ENCODE assay signal across 32 cellular contexts in genomic region chrX:70754169-70754843, GRCh38.
DNase-seq lines count a peak whose midpoint lies in the region; ATAC-seq and TF ChIP-seq lines count a peak whose summit lies in the region.
"Had no signal": no experiment of that assay in that cellular context is flagged by ENCODE, and none has a peak within 500 bp of the region (broad histone marks: within the 10 kb centered on the region; RNA-seq: fewer than 3 reads in every experiment).

No MANE protein-coding gene starts in this region.

- H3K27me3 ChIP-seq in DND-41 (ENCODE audit: insufficient read depth, low read length, poor library complexity) (no peaks in the 10 kb centered on the region), PC-3 (ENCODE audit: low read length) (no peaks in the 10 kb centered on the region)
- H3K27me3 ChIP-seq: brain microvascular endothelial cell, MG63, neural progenitor cell, SJSA1 had no signal

- peak overlapping the region; percentile 24 for H3K4me3 Mint-ChIP-seq in activated CD4-positive, alpha-beta T cell treated with anti-CD3 and anti-CD28 coated beads, Interleukin-2, amount 10 ng/mL, durations not matched to agents 24 days and 14 days
- no peak overlapping the region for H3K4me3 Mint-ChIP-seq in central memory CD8-positive, alpha-beta T cell
- H3K4me3 Mint-ChIP-seq: CD8-positive, alpha-beta T cell; neural progenitor cell; stimulated activated naive B cell treated with anti-CD40 and anti-IgM and Interleukin-4, amounts not matched to agents 10 μg/mL and 1 μg/mL and 100 μg/mL, for 72 hours had no signal

- peaks cover 5% of the 10 kb centered on the region for H3K36me3 Mint-ChIP-seq in activated CD4-positive, alpha-beta T cell treated with anti-CD3 and anti-CD28 coated beads, Interleukin-2, amount 10 ng/mL, durations not matched to agents 24 days and 14 days (ENCODE audit: low read depth)
- no peaks in the 10 kb centered on the region for H3K36me3 Mint-ChIP-seq in central memory CD8-positive, alpha-beta T cell (ENCODE audit: insufficient read depth)
- H3K36me3 Mint-ChIP-seq: CD8-positive, alpha-beta T cell; neural progenitor cell; stimulated activated naive B cell treated with anti-CD40 and anti-IgM and Interleukin-4, amounts not matched to agents 10 μg/mL and 1 μg/mL and 100 μg/mL, for 72 hours had no signal

- CTCF ChIA-PET in PC-3 (lab: Charles Lee) = interaction anchor here (1.5 kb wide), 1 partner anchor 8 kb away, joined by 4 read pairs; no protein-coding TSS in a partner anchor

- H3K9me3 ChIP-seq in DND-41 (ENCODE audit: insufficient read depth, low read length, severe bottlenecking) (no peaks in the 10 kb centered on the region), PC-3 (ENCODE audit: low read length) (no peaks in the 10 kb centered on the region)
- H3K9me3 ChIP-seq: A549, left lung, MG63, SJSA1, thoracic aorta had no signal

- no TSS peak for BruUV-seq in PC-3 (replicated peaks; lab: Mats Ljungman, UMichigan)

- H3K36me3 ChIP-seq in DND-41 (ENCODE audit: insufficient read depth, low read length) = no peaks in the 10 kb centered on the region
- H3K36me3 ChIP-seq in PC-3 (ENCODE audit: low read depth, low read length) = no peaks in the 10 kb centered on the region
- H3K36me3 ChIP-seq: brain microvascular endothelial cell, left lung, MG63, neural progenitor cell, SJSA1, thoracic aorta had no signal

- POLR2A ChIA-PET in PC-3 (lab: Charles Lee; ENCODE audit: unreplicated experiment) = no interaction called here

- no peaks in the 10 kb centered on the region for H3K27me3 Mint-ChIP-seq in activated CD4-positive, alpha-beta T cell treated with anti-CD3 and anti-CD28 coated beads, Interleukin-2, amount 10 ng/mL, durations not matched to agents 24 days and 14 days
- H3K27me3 Mint-ChIP-seq in central memory CD8-positive, alpha-beta T cell = peaks cover 35% of the 10 kb centered on the region

- no peak overlapping the region for H3K4me3 ChIP-seq in DND-41 (ENCODE audit: low read depth in 1 of 2, low read length in 2 of 2)
- no peak overlapping the region for H3K4me3 ChIP-seq in PC-3 (ENCODE audit: low read length)
- H3K4me3 ChIP-seq: A549, left lung, MG63, neural progenitor cell, SJSA1, thoracic aorta had no signal

- H4K20me1 ChIP-seq in DND-41 (ENCODE audit: insufficient read depth, low read length) = no peaks in the 10 kb centered on the region
- H4K20me1 ChIP-seq in PC-3 (ENCODE audit: low read length) = no peaks in the 10 kb centered on the region

- H3K9me2 ChIP-seq in PC-3 (replicated peaks; ENCODE audit: low read length) = no peaks in the 10 kb centered on the region

- no peaks in the 10 kb centered on the region for H3F3A ChIP-seq in PC-3 (ENCODE audit: low read length, unreplicated experiment)

- H3K4me1 Mint-ChIP-seq in activated CD4-positive, alpha-beta T cell treated with anti-CD3 and anti-CD28 coated beads, Interleukin-2, amount 10 ng/mL, durations not matched to agents 24 days and 14 days = peaks cover 20% of the 10 kb centered on the region
- H3K4me1 Mint-ChIP-seq in central memory CD8-positive, alpha-beta T cell = peaks cover 5% of the 10 kb centered on the region
- H3K4me1 Mint-ChIP-seq: neural progenitor cell; stimulated activated naive B cell treated with anti-CD40 and anti-IgM and Interleukin-4, amounts not matched to agents 10 μg/mL and 1 μg/mL and 100 μg/mL, for 72 hours had no signal

- H3K4me2 ChIP-seq in DND-41 (ENCODE audit: insufficient read depth, low read length) = no peak overlapping the region
- H3K4me2 ChIP-seq in PC-3 (ENCODE audit: low read length) = no peak overlapping the region
- H3K4me2 ChIP-seq: A549, neural progenitor cell had no signal

- no peak for TF ChIP-seq POLR2A in GM18505 (IDR thresholded peaks at IDR 0.05; ENCODE audit: borderline replicate concordance, extremely low read depth, insufficient read depth, insufficient read length)

- H3K4me1 ChIP-seq in DND-41 (ENCODE audit: insufficient read depth, low read length) = no peaks in the 10 kb centered on the region
- no peaks in the 10 kb centered on the region for H3K4me1 ChIP-seq in PC-3 (ENCODE audit: insufficient read depth, low read length)
- H3K4me1 ChIP-seq: A549, left lung, neural progenitor cell, parathyroid adenoma, SJSA1 had no signal

- H3K27ac ChIP-seq in DND-41 (ENCODE audit: low read length) (no peak overlapping the region), PC-3 (ENCODE audit: low read length) (no peak overlapping the region)
- H3K27ac ChIP-seq: A549, brain microvascular endothelial cell, epithelial cell of prostate, left lung, neural progenitor cell, parathyroid adenoma, SJSA1, thoracic aorta had no signal

- no peak for TF ChIP-seq CTCF in DND-41 (IDR thresholded peaks at IDR 0.05; ENCODE audit: borderline replicate concordance, extremely low read depth, low read length, poor library complexity, severe bottlenecking)
- TF ChIP-seq CTCF in PC-3 (conservative IDR thresholded peaks at IDR 0.05; ENCODE audit: low read depth, low read length) = no peak

- peaks cover 5% of the 10 kb centered on the region for H3K9me3 Mint-ChIP-seq in activated CD4-positive, alpha-beta T cell treated with anti-CD3 and anti-CD28 coated beads, Interleukin-2, amount 10 ng/mL, durations not matched to agents 24 days and 14 days
- no peaks in the 10 kb centered on the region for H3K9me3 Mint-ChIP-seq in central memory CD8-positive, alpha-beta T cell

- H3K79me2 ChIP-seq in DND-41 (ENCODE audit: insufficient read depth, low read length) = no peaks in the 10 kb centered on the region
- no peaks in the 10 kb centered on the region for H3K79me2 ChIP-seq in PC-3 (ENCODE audit: low read length)
- H3K79me2 ChIP-seq: parathyroid adenoma had no signal

- DNase-seq in activated CD4-positive, alpha-beta T cell treated with anti-CD3 and anti-CD28 coated beads, Interleukin-2, amount 10 ng/mL, durations not matched to agents 24 days and 14 days = no peak
- DNase-seq in activated CD4-positive, alpha-beta T cell treated with anti-CD3 and anti-CD28 coated beads, Interleukin-2, amount 50 U/mL, for 4 hours = no peak
- DNase-seq in DND-41 (peak; percentile 4), PC-3 (peak; percentile 17)
- DNase-seq in central memory CD8-positive, alpha-beta T cell (ENCODE audit: low spot score in 2 of 2) = no peak
- DNase-seq: activated CD4-positive, CD25-positive, alpha-beta regulatory T cell; activated CD8-positive, alpha-beta memory T cell treated with anti-CD3 and anti-CD28 coated beads, Interleukin-2, amount 50 U/mL, for 4 hours; activated gamma-delta T cell; amniotic stem cell; brain microvascular endothelial cell; CD8-positive, alpha-beta T cell; DMS 273 treated with DMSO at 0.1 percent for 48 hours; H7; left lung; mesenchymal stem cell; MG63; NCI-H146; NCI-H2107; NCI-H446; NCI-H774; small intestine; stimulated activated CD4-positive, alpha-beta T cell treated with anti-CD3 and anti-CD28 coated beads, Interleukin-4, amount 100 ng/mL, for 1 hour; stimulated activated naive B cell treated with anti-CD40 and anti-IgM and Interleukin-4, amounts not matched to agents 10 μg/mL and 1 μg/mL and 100 μg/mL, for 72 hours had no signal

- peak overlapping the region; percentile 84 for H3K27ac Mint-ChIP-seq in activated CD4-positive, alpha-beta T cell treated with anti-CD3 and anti-CD28 coated beads, Interleukin-2, amount 10 ng/mL, durations not matched to agents 24 days and 14 days
- peak overlapping the region; percentile 26 for H3K27ac Mint-ChIP-seq in central memory CD8-positive, alpha-beta T cell (ENCODE audit: low read depth)
- H3K27ac Mint-ChIP-seq: CD8-positive, alpha-beta T cell; neural progenitor cell; stimulated activated naive B cell treated with anti-CD40 and anti-IgM and Interleukin-4, amounts not matched to agents 10 μg/mL and 1 μg/mL and 100 μg/mL, for 72 hours had no signal

- H3K9ac ChIP-seq in DND-41 (ENCODE audit: low read depth, low read length) = no peak overlapping the region
- no peak overlapping the region for H3K9ac ChIP-seq in PC-3 (ENCODE audit: low read length)
- H3K9ac ChIP-seq: neural progenitor cell, parathyroid adenoma had no signal

- ATAC-seq in DND-41 (ENCODE audit: insufficient read depth, low read depth) (no peak), PC-3 (peak; percentile 42), GM19324 (IDR thresholded peaks at IDR 0.05; ENCODE audit: low FRiP score, unreplicated experiment) (no peak), GM18861 (IDR thresholded peaks at IDR 0.05; ENCODE audit: unreplicated experiment) (no peak), GM18505 (IDR thresholded peaks at IDR 0.05; ENCODE audit: unreplicated experiment) (no peak)
- ATAC-seq in central memory CD8-positive, alpha-beta T cell (replicated peaks; ENCODE audit: extremely low read depth, poor library complexity, severe bottlenecking) = no peak
- ATAC-seq: A549; CD8-positive, alpha-beta T cell; left lung; stimulated activated naive B cell treated with anti-CD40 and anti-IgM and Interleukin-4, amounts not matched to agents 10 μg/mL and 1 μg/mL and 100 μg/mL, for 72 hours had no signal

- intact Hi-C loops in activated CD4-positive, alpha-beta T cell treated with anti-CD3 and anti-CD28 coated beads, Interleukin-2, amount 10 ng/mL, durations not matched to agents 24 days and 14 days (cut with micrococcal nuclease) = loop anchor here (2.0 kb wide), 1 partner anchor 80 kb away; no protein-coding TSS in a partner anchor
- intact Hi-C loops in PC-3 (cut with micrococcal nuclease) = no loop called here

- H2AFZ ChIP-seq in DND-41 (ENCODE audit: low read depth, low read length) (no peak overlapping the region), PC-3 (ENCODE audit: low read length) (no peak overlapping the region)
- H2AFZ ChIP-seq: neural progenitor cell, parathyroid adenoma had no signal

Comparison
In these comparisons a context has a peak if more than half of its experiments do, and no peak if none do; other contexts are left out.
1. DNase-seq: peak in DND-41 (single experiment) and PC-3 (single experiment); none in activated CD4-positive, alpha-beta T cell treated with anti-CD3 and anti-CD28 coated beads, Interleukin-2, amount 10 ng/mL, durations not matched to agents 24 days and 14 days (single experiment), activated CD4-positive, alpha-beta T cell treated with anti-CD3 and anti-CD28 coated beads, Interleukin-2, amount 50 U/mL, for 4 hours (0 of 2) and central memory CD8-positive, alpha-beta T cell (0 of 2).